Comparison of ENCODE assay signal across 1 cellular context in genomic region chr15:74615313-74616019, GRCh38.
TF ChIP-seq lines count a peak whose summit lies in the region.

TSS of gene CLK3 (plus strand) at chr15:74615836. CDS start at chr15:74619197, 3,361 bp downstream.

TF ChIP-seq in HepG2, 621 proteins besides CTCF, POLR2A, EP300 and RAD21 (continued from another document and continues in another):
- peak; percentile 67; the same call in 1 of the 2 replicates for TF ChIP-seq BCL3 (CRISPR knock-in tag; IDR thresholded peaks at IDR 0.05)
- TF ChIP-seq TCF12 (IDR thresholded peaks at IDR 0.05) = no peak
- TF ChIP-seq TCF12 (CRISPR knock-in tag; IDR thresholded peaks at IDR 0.05) = no peak
- no peak for TF ChIP-seq GPN1 (CRISPR knock-in tag; IDR thresholded peaks at IDR 0.05; ENCODE audit: borderline replicate concordance)
- TF ChIP-seq THAP8 (CRISPR knock-in tag; IDR thresholded peaks at IDR 0.05; ENCODE audit: borderline replicate concordance) = no peak
- TF ChIP-seq RXRA (CRISPR knock-in tag; IDR thresholded peaks at IDR 0.05) = peak; percentile 55; the same call in 1 of the 2 replicates
- TF ChIP-seq ZNF24 (IDR thresholded peaks at IDR 0.05) = peak; percentile 51; the same call in 1 of the 2 replicates
- TF ChIP-seq SPEN (CRISPR knock-in tag; IDR thresholded peaks at IDR 0.05; ENCODE audit: low read depth) = peak; percentile 94
- no peak for TF ChIP-seq ZNF484 (CRISPR knock-in tag; IDR thresholded peaks at IDR 0.05; ENCODE audit: borderline replicate concordance, low read depth)
- TF ChIP-seq CBX2 (IDR thresholded peaks at IDR 0.05; ENCODE audit: low read depth, low read length) = no peak
- TF ChIP-seq CBX2 (CRISPR knock-in tag; IDR thresholded peaks at IDR 0.05; ENCODE audit: low read depth) = no peak
- TF ChIP-seq ZBTB49 (CRISPR knock-in tag; IDR thresholded peaks at IDR 0.05; ENCODE audit: borderline replicate concordance) = no peak
- TF ChIP-seq ZNF12 (CRISPR knock-in tag; IDR thresholded peaks at IDR 0.05) = no peak
- TF ChIP-seq CREB1 (IDR thresholded peaks at IDR 0.05) = peak; percentile 79; the same call in 1 of the 2 replicates
- TF ChIP-seq CREB1 (CRISPR knock-in tag; IDR thresholded peaks at IDR 0.05) = no peak
- peak; percentile 94 for TF ChIP-seq ZNF709 (CRISPR knock-in tag; IDR thresholded peaks at IDR 0.05)
- no peak for TF ChIP-seq KDM6A (CRISPR knock-in tag; IDR thresholded peaks at IDR 0.05; ENCODE audit: low read depth)
- TF ChIP-seq CSRNP1 (CRISPR knock-in tag; IDR thresholded peaks at IDR 0.05) = no peak
- TF ChIP-seq HOMEZ (CRISPR knock-in tag; IDR thresholded peaks at IDR 0.05; ENCODE audit: low read depth) = no peak
- TF ChIP-seq ZFP41 (CRISPR knock-in tag; IDR thresholded peaks at IDR 0.05; ENCODE audit: borderline replicate concordance) = no peak
- no peak for TF ChIP-seq HMGA1 (CRISPR knock-in tag; conservative IDR thresholded peaks at IDR 0.05)
- TF ChIP-seq ONECUT2 (CRISPR knock-in tag; IDR thresholded peaks at IDR 0.05) = no peak
- no peak for TF ChIP-seq KLF11 (CRISPR knock-in tag; IDR thresholded peaks at IDR 0.05)
- no peak; the same call in 1 of the 2 replicates for TF ChIP-seq ZNF101 (CRISPR knock-in tag; IDR thresholded peaks at IDR 0.05; ENCODE audit: borderline replicate concordance, low read depth)
- TF ChIP-seq ZNF83 (CRISPR knock-in tag; IDR thresholded peaks at IDR 0.05; ENCODE audit: borderline replicate concordance) = 0 out of 2 replicates have a peak, but pooled peaks have one; percentile 19
- no peak for TF ChIP-seq ZNF775 (CRISPR knock-in tag; IDR thresholded peaks at IDR 0.05; ENCODE audit: borderline replicate concordance)
- no peak for TF ChIP-seq ZNF180 (CRISPR knock-in tag; IDR thresholded peaks at IDR 0.05; ENCODE audit: borderline replicate concordance, low read depth)
- no peak for TF ChIP-seq CREB3 (CRISPR knock-in tag; IDR thresholded peaks at IDR 0.05)
- peak; percentile 95 for TF ChIP-seq UBTF (CRISPR knock-in tag; IDR thresholded peaks at IDR 0.05)
- TF ChIP-seq ATF7-NPFF (CRISPR knock-in tag; IDR thresholded peaks at IDR 0.05; ENCODE audit: low read depth) = peak; percentile 75
- TF ChIP-seq TFE3 (CRISPR knock-in tag; IDR thresholded peaks at IDR 0.05) = peak; percentile 53; the same call in 1 of the 2 replicates
- no peak for TF ChIP-seq CCAR2 (optimal IDR thresholded peaks at IDR 0.05; ENCODE audit: low read depth, low read length)
- peak; percentile 95 for TF ChIP-seq ZNF816 (CRISPR knock-in tag; IDR thresholded peaks at IDR 0.05; ENCODE audit: borderline replicate concordance)
- peak; percentile 78; the same call in 1 of the 2 replicates for TF ChIP-seq ZBTB39 (CRISPR knock-in tag; IDR thresholded peaks at IDR 0.05)
- TF ChIP-seq GATA4 (IDR thresholded peaks at IDR 0.05; ENCODE audit: borderline replicate concordance, low read depth) = 0 out of 2 replicates have a peak, but pooled peaks have one; percentile 20
- TF ChIP-seq YEATS4 (CRISPR knock-in tag; IDR thresholded peaks at IDR 0.05; ENCODE audit: borderline replicate concordance) = peak; percentile 97
- no peak for TF ChIP-seq ZNF674 (CRISPR knock-in tag; IDR thresholded peaks at IDR 0.05; ENCODE audit: low read depth)
- TF ChIP-seq MATR3 (CRISPR knock-in tag; IDR thresholded peaks at IDR 0.05) = no peak
- peak; percentile 97 for TF ChIP-seq HES4 (CRISPR knock-in tag; IDR thresholded peaks at IDR 0.05; ENCODE audit: borderline replicate concordance)
- no peak; the same call in 1 of the 2 replicates for TF ChIP-seq SNAPC5 (CRISPR knock-in tag; IDR thresholded peaks at IDR 0.05; ENCODE audit: borderline replicate concordance)
- no peak for TF ChIP-seq SNAI1 (CRISPR knock-in tag; IDR thresholded peaks at IDR 0.05; ENCODE audit: borderline replicate concordance)
- peak; percentile 66 for TF ChIP-seq ZNF776 (CRISPR knock-in tag; IDR thresholded peaks at IDR 0.05)
- no peak for TF ChIP-seq SOX6 (IDR thresholded peaks at IDR 0.05)
- TF ChIP-seq SOX6 (CRISPR knock-in tag; IDR thresholded peaks at IDR 0.05) = no peak
- peak; percentile 95 for TF ChIP-seq ERF (CRISPR knock-in tag; IDR thresholded peaks at IDR 0.05)
- no peak for TF ChIP-seq ARNT (IDR thresholded peaks at IDR 0.05)
- no peak for TF ChIP-seq ISX (CRISPR knock-in tag; conservative IDR thresholded peaks at IDR 0.05)
- TF ChIP-seq ZNF7 (CRISPR knock-in tag; IDR thresholded peaks at IDR 0.05) = no peak
- no peak for TF ChIP-seq RBAK (CRISPR knock-in tag; IDR thresholded peaks at IDR 0.05)
- no peak for TF ChIP-seq ZNF124 (CRISPR knock-in tag; IDR thresholded peaks at IDR 0.05)
- TF ChIP-seq RBM39 (IDR thresholded peaks at IDR 0.05; ENCODE audit: low read depth, low read length, poor library complexity, severe bottlenecking) = peak; percentile 40
- TF ChIP-seq MBNL3 (CRISPR knock-in tag; conservative IDR thresholded peaks at IDR 0.05) = no peak
- TF ChIP-seq BCL6 (CRISPR knock-in tag; IDR thresholded peaks at IDR 0.05) = 0 out of 2 replicates have a peak, but pooled peaks have one; percentile 9
- TF ChIP-seq THAP7 (CRISPR knock-in tag; IDR thresholded peaks at IDR 0.05) = no peak
- no peak for TF ChIP-seq ZNF572 (CRISPR knock-in tag; IDR thresholded peaks at IDR 0.05)
- peak; percentile 62 for TF ChIP-seq JUND (CRISPR knock-in tag; IDR thresholded peaks at IDR 0.05)
- TF ChIP-seq FOXA1 (IDR thresholded peaks at IDR 0.05) = no peak
- TF ChIP-seq FOXA1 (CRISPR knock-in tag; IDR thresholded peaks at IDR 0.05) = peak; percentile 26; the same call in 1 of the 2 replicates
